9 cellular contexts compared by ENCODE assay signal in genomic region chr2:85390941-85391669, GRCh38. TPM values are rescaled to one million over a fixed set of nuclear protein-coding genes. Genes with fewer than 3 reads are reported as not detected.
DNase-seq lines count a peak whose midpoint lies in the region; ATAC-seq, FAIRE-seq and TF ChIP-seq lines count a peak whose summit lies in the region.
"Had no signal": no experiment of that assay in that cellular context is flagged by ENCODE, and none has a peak within 500 bp of the region (broad histone marks: within the 10 kb centered on the region; RNA-seq: fewer than 3 reads in every experiment).

No MANE protein-coding gene starts in this region.

- H3K79me2 ChIP-seq in Karpas-422 (ENCODE audit: low read length) = no peaks in the 10 kb centered on the region

- H3K27ac Mint-ChIP-seq in central memory CD8-positive, alpha-beta T cell (ENCODE audit: low read depth) = peak overlapping the region; percentile 13
- H3K27ac Mint-ChIP-seq in stimulated activated naive B cell treated with anti-CD40 and anti-IgM and Interleukin-4, amounts not matched to agents 10 μg/mL and 1 μg/mL and 100 μg/mL, for 72 hours = peak overlapping the region; percentile 81
- H3K27ac Mint-ChIP-seq: stimulated activated naive CD8-positive, alpha-beta T cell treated with anti-CD3 and anti-CD28 coated beads, Interleukin-15, Interleukin-2, amounts not matched to agents 100 ng/mL and 50 ng/mL, for 24 hours had no signal

- no peak overlapping the region for H3K4me3 ChIP-seq in Karpas-422 (ENCODE audit: low read length)

- H4K20me1 ChIP-seq in Karpas-422 (ENCODE audit: insufficient read depth, low read depth, low read length) = no peaks in the 10 kb centered on the region

- H3K36me3 ChIP-seq in Karpas-422 (ENCODE audit: insufficient read depth, low read length) = no peaks in the 10 kb centered on the region

- no peak for FAIRE-seq in D721Med (lab: Jason Lieb, UNC)

- no peaks in the 10 kb centered on the region for H3K9me3 Mint-ChIP-seq in central memory CD8-positive, alpha-beta T cell
- no peaks in the 10 kb centered on the region for H3K9me3 Mint-ChIP-seq in stimulated activated naive B cell treated with anti-CD40 and anti-IgM and Interleukin-4, amounts not matched to agents 10 μg/mL and 1 μg/mL and 100 μg/mL, for 72 hours
- H3K9me3 Mint-ChIP-seq: stimulated activated naive CD8-positive, alpha-beta T cell treated with anti-CD3 and anti-CD28 coated beads, Interleukin-15, Interleukin-2, amounts not matched to agents 100 ng/mL and 50 ng/mL, for 24 hours had no signal

- DNase-seq in D721Med (ENCODE audit: insufficient read length, low spot score) (no peak), Karpas-422 (peak; percentile 91), myocyte (ENCODE audit: low read depth) (peak; percentile 33), cerebellar nuclear complex (lab: John Stamatoyannopoulos, UW) (no peak), DMS153 (lab: John Stamatoyannopoulos, UW) (no peak)
- peak; percentile 57 for DNase-seq in activated CD4-positive, alpha-beta T cell treated with anti-CD3 and anti-CD28 coated beads for 1 hour
- DNase-seq in central memory CD8-positive, alpha-beta T cell (ENCODE audit: low spot score in 2 of 2) = peak; percentile 42 to 59
- DNase-seq in stimulated activated naive B cell treated with anti-CD40 and anti-IgM and Interleukin-4, amounts not matched to agents 10 μg/mL and 1 μg/mL and 100 μg/mL, for 72 hours = peak; percentile 32

- peak; percentile 49 for ATAC-seq in central memory CD8-positive, alpha-beta T cell (replicated peaks; ENCODE audit: extremely low read depth, poor library complexity, severe bottlenecking)
- ATAC-seq in stimulated activated naive B cell treated with anti-CD40 and anti-IgM and Interleukin-4, amounts not matched to agents 10 μg/mL and 1 μg/mL and 100 μg/mL, for 72 hours (replicated peaks) = peak; percentile 54 to 69

- no peaks in the 10 kb centered on the region for H3K27me3 Mint-ChIP-seq in central memory CD8-positive, alpha-beta T cell
- no peaks in the 10 kb centered on the region for H3K27me3 Mint-ChIP-seq in stimulated activated naive B cell treated with anti-CD40 and anti-IgM and Interleukin-4, amounts not matched to agents 10 μg/mL and 1 μg/mL and 100 μg/mL, for 72 hours
- H3K27me3 Mint-ChIP-seq: stimulated activated naive CD8-positive, alpha-beta T cell treated with anti-CD3 and anti-CD28 coated beads, Interleukin-15, Interleukin-2, amounts not matched to agents 100 ng/mL and 50 ng/mL, for 24 hours had no signal

- H3K4me1 Mint-ChIP-seq in central memory CD8-positive, alpha-beta T cell = no peaks in the 10 kb centered on the region
- H3K4me1 Mint-ChIP-seq in stimulated activated naive B cell treated with anti-CD40 and anti-IgM and Interleukin-4, amounts not matched to agents 10 μg/mL and 1 μg/mL and 100 μg/mL, for 72 hours = peaks cover 19 to 36% of the 10 kb centered on the region in 2 donors

- H3K4me3 Mint-ChIP-seq in central memory CD8-positive, alpha-beta T cell = no peak overlapping the region
- no peak overlapping the region for H3K4me3 Mint-ChIP-seq in stimulated activated naive B cell treated with anti-CD40 and anti-IgM and Interleukin-4, amounts not matched to agents 10 μg/mL and 1 μg/mL and 100 μg/mL, for 72 hours
- H3K4me3 Mint-ChIP-seq: stimulated activated naive CD8-positive, alpha-beta T cell treated with anti-CD3 and anti-CD28 coated beads, Interleukin-15, Interleukin-2, amounts not matched to agents 100 ng/mL and 50 ng/mL, for 24 hours had no signal

- no peaks in the 10 kb centered on the region for H3K4me1 ChIP-seq in Karpas-422 (ENCODE audit: low read length)

- H3K4me2 ChIP-seq in Karpas-422 (ENCODE audit: low read depth, low read length, poor library complexity, severe bottlenecking) = no peak overlapping the region

- H3K27ac ChIP-seq in Karpas-422 (ENCODE audit: low read length) = no peak overlapping the region

- no peak overlapping the region for H3K9ac ChIP-seq in Karpas-422 (ENCODE audit: low read length)

- no peaks in the 10 kb centered on the region for H3K27me3 ChIP-seq in Karpas-422 (ENCODE audit: low read length)

- no peak overlapping the region for H2AFZ ChIP-seq in Karpas-422 (ENCODE audit: low read length)

- no peaks in the 10 kb centered on the region for H3K9me2 ChIP-seq in Karpas-422 (replicated peaks; ENCODE audit: insufficient read depth, low read length)

- TF ChIP-seq CTCF in D721Med (IDR thresholded peaks at IDR 0.05; ENCODE audit: insufficient read depth, missing control alignments) = peak; percentile 74

- H3K9me3 ChIP-seq in Karpas-422 (ENCODE audit: low read length) = no peaks in the 10 kb centered on the region

- peaks cover 10% of the 10 kb centered on the region for H3K36me3 Mint-ChIP-seq in central memory CD8-positive, alpha-beta T cell (ENCODE audit: insufficient read depth)
- H3K36me3 Mint-ChIP-seq in stimulated activated naive B cell treated with anti-CD40 and anti-IgM and Interleukin-4, amounts not matched to agents 10 μg/mL and 1 μg/mL and 100 μg/mL, for 72 hours = peaks cover 18 to 36% of the 10 kb centered on the region in 2 donors

RNA-seq across cellular contexts. Expression of gene CAPG, which starts 19.1 kb away (rescaled TPM):
- total RNA-seq in Karpas-422 (2014; rRNA removed; shearing (Covaris generic); ENCODE audit: low replicate concordance) = 0.63 and 7.4 TPM in 2 replicates
- total RNA-seq in myocyte = 53.7 and 59.0 TPM in 2 replicates
- 62.9 TPM for polyA plus RNA-seq in myocyte (2012)

RNA-seq across cellular contexts. Expression of gene SH2D6, which starts 27.4 kb away (rescaled TPM):
- total RNA-seq in Karpas-422 (2014; rRNA removed; shearing (Covaris generic); ENCODE audit: low replicate concordance) = 0.32 and 0.37 TPM in 2 replicates
- 4.9 and 5.3 TPM in 2 replicates for total RNA-seq in myocyte
- polyA plus RNA-seq in myocyte (2012) = 5.7 TPM

RNA-seq across cellular contexts. Expression of gene ELMOD3, which starts 36.5 kb away (rescaled TPM):
- total RNA-seq in Karpas-422 (2014; rRNA removed; shearing (Covaris generic); ENCODE audit: low replicate concordance) = 18.6 and 28.8 TPM in 2 replicates
- total RNA-seq in myocyte = 19.4 and 28.6 TPM in 2 replicates
- 23.8 TPM for polyA plus RNA-seq in myocyte (2012)

RNA-seq across cellular contexts. Expression of gene RETSAT, which starts 36.8 kb away (rescaled TPM):
- total RNA-seq in Karpas-422 (2014; rRNA removed; shearing (Covaris generic); ENCODE audit: low replicate concordance) = 21.6 and 23.0 TPM in 2 replicates
- total RNA-seq in myocyte = 37.4 and 39.9 TPM in 2 replicates
- 47.2 TPM for polyA plus RNA-seq in myocyte (2012)

Comparison
In these comparisons a context has a peak if more than half of its experiments do, and no peak if none do; other contexts are left out.
1. DNase-seq: peak in Karpas-422 (single experiment), activated CD4-positive, alpha-beta T cell treated with anti-CD3 and anti-CD28 coated beads for 1 hour (single experiment), central memory CD8-positive, alpha-beta T cell (2 of 2), myocyte (single experiment) and stimulated activated naive B cell treated with anti-CD40 and anti-IgM and Interleukin-4, amounts not matched to agents 10 μg/mL and 1 μg/mL and 100 μg/mL, for 72 hours (single experiment); none in D721Med (single experiment), cerebellar nuclear complex (0 of 2) and DMS153 (single experiment).